Comparison of ENCODE assay signal across 9 cellular contexts in the genomic region with DNA sequence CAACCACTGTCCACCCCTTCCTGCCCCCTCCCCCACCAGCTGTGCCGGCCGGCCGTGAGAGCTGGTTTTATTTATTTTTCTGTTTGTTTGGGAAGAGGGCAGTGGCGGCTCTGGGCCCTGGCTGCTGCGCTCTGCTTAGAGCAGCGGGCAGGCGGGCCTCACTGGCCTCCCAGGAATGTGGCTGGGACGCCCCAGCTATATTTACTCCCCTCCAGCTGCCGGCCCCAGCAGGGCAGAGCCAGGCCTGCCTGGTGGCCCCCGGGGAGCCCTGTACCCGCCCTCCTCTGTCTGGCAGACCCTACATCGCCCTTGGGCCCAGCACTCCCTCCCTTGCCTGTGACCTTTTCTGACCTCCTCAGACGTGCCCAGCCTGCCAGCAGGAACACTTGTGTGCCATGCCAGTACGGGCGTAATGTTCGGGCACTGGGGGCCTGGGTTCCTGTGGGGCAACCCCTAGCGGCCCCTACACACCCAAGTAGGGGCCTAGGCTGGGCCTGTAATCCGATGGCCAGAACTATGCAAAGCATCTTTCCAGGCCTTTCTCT. TPM values are rescaled to one million over a fixed set of nuclear protein-coding genes. Genes with fewer than 3 reads are reported as not detected.
A peak's percentile ranks its signal among the peaks of the same experiment; 100 is the strongest.
DNase-seq lines count a peak whose midpoint lies in the region; TF ChIP-seq lines count a peak whose summit lies in the region.
"Had no signal": no experiment of that assay in that cellular context is flagged by ENCODE, and none has a peak within 500 bp of the region (broad histone marks: within the 10 kb centered on the region; RNA-seq: fewer than 3 reads in every experiment).

No MANE protein-coding gene starts in this region.

- no peak for TF ChIP-seq CTCF in mesothelial cell of epicardium (IDR thresholded peaks at IDR 0.05; ENCODE audit: unreplicated experiment)
- no peak for TF ChIP-seq CTCF in thyroid gland (IDR thresholded peaks at IDR 0.05)
- no peak for TF ChIP-seq CTCF in H9 (conservative IDR thresholded peaks at IDR 0.05)

- H3K4ac ChIP-seq in H9 (ENCODE audit: low read depth, low read length), result no peak overlapping the region

- H3K36me3 Mint-ChIP-seq in mesothelial cell of epicardium (no peaks in the 10 kb centered on the region), H9 (ENCODE audit: insufficient read depth in 1 of 3, low read depth in 3 of 3) (peaks cover 0 to 7% (median 0%) of the 10 kb centered on the region in 3 experiments; a peak in 1 of 7 replicates)

- no peaks in the 10 kb centered on the region for H3K9me3 ChIP-seq in ectodermal cell (ENCODE audit: control insufficient read depth, low read length)
- H3K9me3 ChIP-seq in thyroid gland, result no peaks in the 10 kb centered on the region
- no peaks in the 10 kb centered on the region for H3K9me3 ChIP-seq in H9 (ENCODE audit: control insufficient read depth, low read depth, low read length)

- H2BK20ac ChIP-seq in H9 (ENCODE audit: low read depth, low read length, poor library complexity, severe bottlenecking), result no peak overlapping the region

- peak overlapping the region; percentile 33 for H3K4me3 Mint-ChIP-seq in mesothelial cell of epicardium
- H3K4me3 Mint-ChIP-seq in H9, result peak overlapping the region in 1 of 2 experiments; percentile 69; a peak in 2 of 5 replicates

- H2AFZ ChIP-seq in H9 (ENCODE audit: low read length), result no peak overlapping the region

- H4K91ac ChIP-seq in H9 (ENCODE audit: insufficient read length, low read depth, low read length), result no peak overlapping the region

- H3K23ac ChIP-seq in H9 (ENCODE audit: insufficient read length, low read depth, low read length), result no peak overlapping the region

- H4K20me1 ChIP-seq in H9 (ENCODE audit: control insufficient read depth, insufficient read depth, insufficient read length), result peaks cover 9% of the 10 kb centered on the region

- no peak overlapping the region for H2BK120ac ChIP-seq in H9 (ENCODE audit: low read depth, low read length, poor library complexity, severe bottlenecking)

- DNase-seq in LHCN-M2 (ENCODE audit: low read depth), result peak; percentile 92
- no peak for DNase-seq in mesothelial cell of epicardium (ENCODE audit: low spot score in 2 of 2, unreplicated experiment in 2 of 2)
- peak; percentile 77 to 81 for DNase-seq in thyroid gland
- no peak for DNase-seq in Kasumi-1 (lab: John Stamatoyannopoulos, UW)
- DNase-seq in H9, result no peak
- no peak for DNase-seq in occipital lobe (lab: John Stamatoyannopoulos, UW)
- no peak for DNase-seq in NCI-H446 (lab: John Stamatoyannopoulos, UW)
- DNase-seq: foreskin keratinocyte had no signal

- H3K23me2 ChIP-seq in H9 (ENCODE audit: insufficient read length, low read depth, low read length, poor library complexity, severe bottlenecking), result peaks cover 11% of the 10 kb centered on the region

- no peak overlapping the region for H3K4me2 ChIP-seq in H9 (ENCODE audit: insufficient read depth, insufficient read length, low read length)

- no peak overlapping the region for H2BK15ac ChIP-seq in H9 (ENCODE audit: low read depth, low read length)

- H2BK5ac ChIP-seq in H9 (ENCODE audit: insufficient read length, low read length), result no peak overlapping the region

- H3K27me3 ChIP-seq in ectodermal cell (ENCODE audit: control insufficient read depth, insufficient read depth, low read length, poor library complexity, severe bottlenecking) (no peaks in the 10 kb centered on the region), thyroid gland (no peaks in the 10 kb centered on the region), H9 (ENCODE audit: insufficient read depth, low read length) (no peaks in the 10 kb centered on the region)

- TF ChIP-seq POLR2A in thyroid gland (IDR thresholded peaks at IDR 0.05), result peak in 1 of 2 donors; percentile 56

- no peak overlapping the region for H3T11ph ChIP-seq in H9 (ENCODE audit: low read length)

- no peak overlapping the region for H2BK12ac ChIP-seq in H9 (ENCODE audit: insufficient read length, low read depth, low read length)

- no peak overlapping the region for H3K18ac ChIP-seq in H9 (ENCODE audit: insufficient read length, low read depth, low read length)

- H3K4me1 ChIP-seq in ectodermal cell (ENCODE audit: control insufficient read depth, insufficient read depth, low read length) (peaks cover 87% of the 10 kb centered on the region), thyroid gland (peaks cover 98 to 100% of the 10 kb centered on the region in 2 donors), H9 (ENCODE audit: insufficient read depth, low read length) (peaks cover 47% of the 10 kb centered on the region)

- H3K4me3 ChIP-seq in ectodermal cell (ENCODE audit: insufficient read depth, low read depth, low read length) (no peak overlapping the region), thyroid gland (replicated peaks in 1 of 3) (no peak overlapping the region)

- H3K14ac ChIP-seq in H9 (ENCODE audit: insufficient read depth, low read length), result no peak overlapping the region

- H3K56ac ChIP-seq in H9 (ENCODE audit: insufficient read length, low read depth, low read length), result no peak overlapping the region

- H3K27me3 Mint-ChIP-seq in mesothelial cell of epicardium (ENCODE audit: low read depth) (no peaks in the 10 kb centered on the region), H9 (ENCODE audit: low read depth) (peaks cover 1% of the 10 kb centered on the region; the same call in 1 of the 2 replicates)

- intact Hi-C loops in thyroid gland (cut with DNase I), result no loop called here

- peaks cover 23% of the 10 kb centered on the region for H3K79me1 ChIP-seq in H9 (ENCODE audit: insufficient read depth, low read depth, low read length, poor library complexity, severe bottlenecking)

- WGBS in ectodermal cell, 2 experiments, result 48 to 49% methylated on average over 16 to 18 of the region's 18 CpGs
- WGBS in thyroid gland, 2 donors, result 5% methylated on average over 15 to 17 of the region's 18 CpGs
- WGBS in H9 (ENCODE audit: extremely low coverage, insufficient read length, low lambda C conversion rate), result no CpG with 5 or more reads among the region's 18 CpGs

- H3K36me3 ChIP-seq in ectodermal cell (ENCODE audit: control insufficient read depth, insufficient read depth, low read length) (no peaks in the 10 kb centered on the region), thyroid gland (no peaks in the 10 kb centered on the region)

- no peak overlapping the region for H4K8ac ChIP-seq in H9 (replicated peaks; ENCODE audit: insufficient read length, low read depth, low read length)

- no peak overlapping the region for H4K5ac ChIP-seq in H9 (ENCODE audit: insufficient read length, low read depth, low read length)

- H3K79me2 ChIP-seq in H9 (ENCODE audit: insufficient read depth, low read length), result peaks cover 65% of the 10 kb centered on the region; the same call in 1 of the 2 replicates

- peaks cover 87% of the 10 kb centered on the region for H3K4me1 Mint-ChIP-seq in mesothelial cell of epicardium
- H3K4me1 Mint-ChIP-seq in H9, result peaks cover 76 to 86% of the 10 kb centered on the region in 2 experiments

- H3K27ac Mint-ChIP-seq in mesothelial cell of epicardium, result peak overlapping the region; percentile 92
- H3K27ac Mint-ChIP-seq in H9, result peak overlapping the region in 1 of 3 experiments; percentile 85; a peak in 2 of 7 replicates

- peak overlapping the region; percentile 56 for H3K27ac ChIP-seq in ectodermal cell (ENCODE audit: insufficient read depth, low read depth, low read length, poor library complexity, severe bottlenecking)
- peak overlapping the region; percentile 95 to 99 (median 95) for H3K27ac ChIP-seq in thyroid gland
- H3K27ac ChIP-seq in H9 (ENCODE audit: insufficient read length, low read depth, low read length), result no peak overlapping the region
- H3K27ac ChIP-seq: foreskin keratinocyte had no signal

- no peak overlapping the region for H2AK5ac ChIP-seq in H9 (ENCODE audit: insufficient read length, low read length)

- H3K9ac ChIP-seq in H9 (ENCODE audit: extremely low read depth, insufficient read length, low read length), result no peak overlapping the region

- H3K9me3 Mint-ChIP-seq in mesothelial cell of epicardium (no peaks in the 10 kb centered on the region), H9 (no peaks in the 10 kb centered on the region)

RNA-seq across cellular contexts. Expression of gene CXXC5, which starts 7.7 kb away (rescaled TPM):
- total RNA-seq in LHCN-M2 (2014; rRNA removed) (240 and 264 TPM in 2 replicates), mesothelial cell of epicardium (35.7 to 38.3 TPM (median 37.4 TPM) in 3 replicates), thyroid gland (10 to 100 TPM; 52.3 to 81.8 (median 62.6) TPM), H9 (2021) (105 and 107 TPM in 2 replicates), occipital lobe (37.1 TPM)
- 111 TPM for polyA plus RNA-seq in LHCN-M2 (2012)
- 45.6 TPM for polyA plus RNA-seq in ectodermal cell (2013, experiment 1 of 4)
- 46.4 TPM for polyA plus RNA-seq in ectodermal cell (2013, experiment 2 of 4)
- polyA plus RNA-seq in ectodermal cell (2013, experiment 3 of 4), result 36.6 TPM
- polyA plus RNA-seq in ectodermal cell (2013, experiment 4 of 4), result 37.7 TPM

Comparison
In these comparisons a context has a peak if more than half of its experiments do, and no peak if none do; other contexts are left out.
1. DNase-seq: peak in LHCN-M2 (single experiment) and thyroid gland (2 of 2); none in mesothelial cell of epicardium (0 of 2), Kasumi-1 (0 of 2), H9 (single experiment), occipital lobe (single experiment) and NCI-H446 (0 of 2).